Comparison of ENCODE assay signal across 27 cellular contexts in the genomic region with DNA sequence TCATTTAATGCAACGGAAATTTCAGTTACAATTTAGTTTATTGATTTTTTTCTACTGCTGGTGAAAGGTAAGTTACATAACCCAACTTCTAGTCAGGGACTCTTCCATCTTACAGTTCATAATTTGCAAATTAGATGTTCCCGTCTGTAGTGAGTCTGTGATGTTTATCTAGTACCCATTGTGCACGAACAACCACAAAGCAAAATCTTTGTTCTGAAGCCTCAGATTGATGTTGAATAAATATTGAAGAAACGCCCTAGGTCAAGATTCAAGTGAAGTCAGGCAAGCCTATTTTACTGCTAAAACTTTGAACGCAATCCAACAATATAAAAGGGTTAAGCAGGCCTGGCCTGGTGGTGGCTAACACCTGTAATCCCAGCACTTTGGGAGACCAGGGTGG. TPM values are rescaled to one million over a fixed set of nuclear protein-coding genes. Genes with fewer than 3 reads are reported as not detected.
DNase-seq lines count a peak whose midpoint lies in the region; ATAC-seq and TF ChIP-seq lines count a peak whose summit lies in the region.
"Had no signal": no experiment of that assay in that cellular context is flagged by ENCODE, and none has a peak within 500 bp of the region (broad histone marks: within the 10 kb centered on the region; RNA-seq: fewer than 3 reads in every experiment).

No MANE protein-coding gene starts in this region.

- POLR2A ChIA-PET in WTC11 (lab: Charles Lee) = no interaction called here
- POLR2A ChIA-PET in CD8-positive, alpha-beta T cell (lab: Charles Lee) = no interaction called here

- H3K4me3 Mint-ChIP-seq in WTC11 = no peak overlapping the region
- H3K4me3 Mint-ChIP-seq in CD8-positive, alpha-beta T cell = no peak overlapping the region
- H3K4me3 Mint-ChIP-seq: activated CD8-positive, alpha-beta memory T cell treated with anti-CD3 and anti-CD28 coated beads, Interleukin-2, amount 10 ng/mL, durations not matched to agents 7 days and 5 days; activated T-cell treated with anti-CD3 and anti-CD28 coated beads, Interleukin-2, amount 50 U/mL, for 4 hours; CD14-positive monocyte; nephron progenitor cell; stimulated activated naive B cell treated with anti-CD40 and anti-IgM and Interleukin-4, amounts not matched to agents 10 μg/mL and 1 μg/mL and 100 μg/mL, for 72 hours; T-cell had no signal

- CTCF ChIA-PET in WTC11 (lab: Charles Lee) = interaction anchor here (0.7 kb wide), 1 partner anchor 44 kb away, joined by 4 read pairs; no protein-coding TSS in a partner anchor
- CTCF ChIA-PET in CD8-positive, alpha-beta T cell (lab: Charles Lee) = no interaction called here

- peak; percentile 83 for DNase-seq in NCI-H2107 treated with DMSO at 0.1 percent for 48 hours (lab: John Stamatoyannopoulos, UW; ENCODE audit: unreplicated experiment)
- no peak for DNase-seq in NCI-H2107 (lab: John Stamatoyannopoulos, UW)
- peak; percentile 78 for DNase-seq in NCI-H526 treated with DMSO at 0.1 percent for 48 hours (lab: John Stamatoyannopoulos, UW)
- DNase-seq in WTC11 (ENCODE audit: low spot score) = no peak
- no peak for DNase-seq in body of pancreas
- no peak for DNase-seq in RPMI8226
- DNase-seq in CD8-positive, alpha-beta T cell = no peak
- DNase-seq in NOMO-1 treated with DMSO at 0.1 percent for 48 hours (lab: John Stamatoyannopoulos, UW; ENCODE audit: unreplicated experiment) = no peak
- DNase-seq: activated CD4-positive, alpha-beta T cell treated with anti-CD3 and anti-CD28 coated beads, Interleukin-2, amount 50 U/mL, for 1 hour; activated CD8-positive, alpha-beta memory T cell treated with anti-CD3 and anti-CD28 coated beads, Interleukin-2, amount 10 ng/mL, durations not matched to agents 7 days and 5 days; activated gamma-delta T cell treated with Interleukin-2 at 50 U/mL for 16 hours; activated T-cell treated with anti-CD3 and anti-CD28 coated beads, Interleukin-2, amount 50 U/mL, for 4 hours; colonic mucosa; effector CD4-positive, alpha-beta T cell; hypothalamus; KBM-7; NCI-H1105 treated with DMSO at 0.1 percent for 48 hours; nephron progenitor cell; stimulated activated CD4-positive, alpha-beta T cell treated with anti-CD3 and anti-CD28 coated beads, Interleukin-15, amount 100 ng/mL, for 24 hours; stimulated activated naive B cell treated with anti-CD40 and anti-IgM and Interleukin-4, amounts not matched to agents 10 μg/mL and 1 μg/mL and 100 μg/mL, for 72 hours; substantia nigra; T-cell; upper lobe of left lung had no signal

- H3K27ac Mint-ChIP-seq in WTC11 = no peak overlapping the region
- no peak overlapping the region for H3K27ac Mint-ChIP-seq in CD8-positive, alpha-beta T cell
- H3K27ac Mint-ChIP-seq: activated CD8-positive, alpha-beta memory T cell treated with anti-CD3 and anti-CD28 coated beads, Interleukin-2, amount 10 ng/mL, durations not matched to agents 7 days and 5 days; CD14-positive monocyte; nephron progenitor cell; T-cell had no signal

- H3K27me3 Mint-ChIP-seq in WTC11 (ENCODE audit: low read depth) = no peaks in the 10 kb centered on the region
- H3K27me3 Mint-ChIP-seq in CD8-positive, alpha-beta T cell (ENCODE audit: low read depth) = no peaks in the 10 kb centered on the region
- H3K27me3 Mint-ChIP-seq: activated CD8-positive, alpha-beta memory T cell treated with anti-CD3 and anti-CD28 coated beads, Interleukin-2, amount 10 ng/mL, durations not matched to agents 7 days and 5 days; stimulated activated naive B cell treated with anti-CD40 and anti-IgM and Interleukin-4, amounts not matched to agents 10 μg/mL and 1 μg/mL and 100 μg/mL, for 72 hours; T-cell had no signal

- H3K9me3 ChIP-seq in body of pancreas = no peaks in the 10 kb centered on the region
- no peaks in the 10 kb centered on the region for H3K9me3 ChIP-seq in CD8-positive, alpha-beta T cell (ENCODE audit: low read length)
- H3K9me3 ChIP-seq: colonic mucosa, upper lobe of left lung had no signal

- 56 to 59% methylated on average over 5 of the region's 5 CpGs for WGBS in body of pancreas, 2 donors

- ATAC-seq in WTC11 = peak; percentile 38
- no peak for ATAC-seq in body of pancreas
- no peak for ATAC-seq in CD8-positive, alpha-beta T cell
- ATAC-seq: activated CD8-positive, alpha-beta memory T cell treated with anti-CD3 and anti-CD28 coated beads, Interleukin-2, amount 10 ng/mL, durations not matched to agents 7 days and 5 days; activated T-cell treated with anti-CD3 and anti-CD28 coated beads, Interleukin-2, amount 50 U/mL, for 4 hours; left lobe of liver; stimulated activated naive B cell treated with anti-CD40 and anti-IgM and Interleukin-4, amounts not matched to agents 10 μg/mL and 1 μg/mL and 100 μg/mL, for 72 hours; T-cell had no signal

- H3K4me1 ChIP-seq in body of pancreas = no peaks in the 10 kb centered on the region
- H3K4me1 ChIP-seq in CD8-positive, alpha-beta T cell (ENCODE audit: insufficient read depth, low read length) = no peaks in the 10 kb centered on the region
- H3K4me1 ChIP-seq: upper lobe of left lung had no signal

- intact Hi-C loops in body of pancreas (cut with DNase I) = no loop called here
- intact Hi-C loops in CD8-positive, alpha-beta T cell (cut with DNase I, micrococcal nuclease) = no loop called here

- H3K4me3 ChIP-seq in body of pancreas = no peak overlapping the region
- no peak overlapping the region for H3K4me3 ChIP-seq in CD8-positive, alpha-beta T cell (ENCODE audit: low read depth, low read length)
- H3K4me3 ChIP-seq: colonic mucosa, SJSA1, upper lobe of left lung had no signal

- peaks cover 16% of the 10 kb centered on the region for H3K9me3 Mint-ChIP-seq in WTC11
- H3K9me3 Mint-ChIP-seq in CD8-positive, alpha-beta T cell = peaks cover 7% of the 10 kb centered on the region

- TF ChIP-seq CTCF in WTC11 (IDR thresholded peaks at IDR 0.05) = no peak
- no peak for TF ChIP-seq CTCF in body of pancreas (IDR thresholded peaks at IDR 0.05)
- no peak for TF ChIP-seq CTCF in CD8-positive, alpha-beta T cell (IDR thresholded peaks at IDR 0.05)

- TF ChIP-seq POLR2A in body of pancreas (IDR thresholded peaks at IDR 0.05) = no peak

- H3K4me1 Mint-ChIP-seq in WTC11 = peaks cover 68% of the 10 kb centered on the region
- H3K4me1 Mint-ChIP-seq in CD8-positive, alpha-beta T cell (ENCODE audit: low read depth) = no peaks in the 10 kb centered on the region
- H3K4me1 Mint-ChIP-seq: activated CD8-positive, alpha-beta memory T cell treated with anti-CD3 and anti-CD28 coated beads, Interleukin-2, amount 10 ng/mL, durations not matched to agents 7 days and 5 days; nephron progenitor cell; T-cell had no signal

- H3K27me3 ChIP-seq in body of pancreas = no peaks in the 10 kb centered on the region
- H3K27me3 ChIP-seq in CD8-positive, alpha-beta T cell (ENCODE audit: insufficient read depth, low read length) = no peaks in the 10 kb centered on the region
- H3K27me3 ChIP-seq: colonic mucosa, SJSA1, upper lobe of left lung had no signal

- H3K36me3 Mint-ChIP-seq in WTC11 = peaks cover 42% of the 10 kb centered on the region
- H3K36me3 Mint-ChIP-seq in CD8-positive, alpha-beta T cell = no peaks in the 10 kb centered on the region
- H3K36me3 Mint-ChIP-seq: activated CD8-positive, alpha-beta memory T cell treated with anti-CD3 and anti-CD28 coated beads, Interleukin-2, amount 10 ng/mL, durations not matched to agents 7 days and 5 days; T-cell had no signal

- no peaks in the 10 kb centered on the region for H3K36me3 ChIP-seq in body of pancreas (replicated peaks in 1 of 2; ENCODE audit: insufficient read depth in 1 of 2, low read depth in 2 of 2)
- H3K36me3 ChIP-seq in CD8-positive, alpha-beta T cell (ENCODE audit: insufficient read depth, low read length) = no peaks in the 10 kb centered on the region
- H3K36me3 ChIP-seq: colonic mucosa, upper lobe of left lung had no signal

- no peak overlapping the region for H3K27ac ChIP-seq in body of pancreas
- H3K27ac ChIP-seq in CD8-positive, alpha-beta T cell (ENCODE audit: low read depth, low read length) = no peak overlapping the region
- H3K27ac ChIP-seq: colonic mucosa, epithelial cell of prostate, SJSA1, upper lobe of left lung had no signal

TF ChIP-seq in WTC11, 78 proteins besides CTCF, POLR2A, EP300 and RAD21 (continues in another document):
- TF ChIP-seq GTF2I (CRISPR knock-in tag; conservative IDR thresholded peaks at IDR 0.05) = no peak
- TF ChIP-seq EMX1 (CRISPR knock-in tag; IDR thresholded peaks at IDR 0.05) = no peak
- TF ChIP-seq SMAD4 (CRISPR knock-in tag; IDR thresholded peaks at IDR 0.05) = no peak
- TF ChIP-seq, protein P1, sequence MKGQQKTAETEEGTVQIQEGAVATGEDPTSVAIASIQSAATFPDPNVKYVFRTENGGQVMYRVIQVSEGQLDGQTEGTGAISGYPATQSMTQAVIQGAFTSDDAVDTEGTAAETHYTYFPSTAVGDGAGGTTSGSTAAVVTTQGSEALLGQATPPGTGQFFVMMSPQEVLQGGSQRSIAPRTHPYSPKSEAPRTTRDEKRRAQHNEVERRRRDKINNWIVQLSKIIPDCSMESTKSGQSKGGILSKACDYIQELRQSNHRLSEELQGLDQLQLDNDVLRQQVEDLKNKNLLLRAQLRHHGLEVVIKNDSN (CRISPR knock-in tag; IDR thresholded peaks at IDR 0.05) = no peak
- TF ChIP-seq GABPB1 (CRISPR knock-in tag; IDR thresholded peaks at IDR 0.05) = no peak
- TF ChIP-seq, protein P2, sequence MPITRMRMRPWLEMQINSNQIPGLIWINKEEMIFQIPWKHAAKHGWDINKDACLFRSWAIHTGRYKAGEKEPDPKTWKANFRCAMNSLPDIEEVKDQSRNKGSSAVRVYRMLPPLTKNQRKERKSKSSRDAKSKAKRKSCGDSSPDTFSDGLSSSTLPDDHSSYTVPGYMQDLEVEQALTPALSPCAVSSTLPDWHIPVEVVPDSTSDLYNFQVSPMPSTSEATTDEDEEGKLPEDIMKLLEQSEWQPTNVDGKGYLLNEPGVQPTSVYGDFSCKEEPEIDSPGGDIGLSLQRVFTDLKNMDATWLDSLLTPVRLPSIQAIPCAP (CRISPR knock-in tag; IDR thresholded peaks at IDR 0.05) = no peak
- TF ChIP-seq, protein P3, sequence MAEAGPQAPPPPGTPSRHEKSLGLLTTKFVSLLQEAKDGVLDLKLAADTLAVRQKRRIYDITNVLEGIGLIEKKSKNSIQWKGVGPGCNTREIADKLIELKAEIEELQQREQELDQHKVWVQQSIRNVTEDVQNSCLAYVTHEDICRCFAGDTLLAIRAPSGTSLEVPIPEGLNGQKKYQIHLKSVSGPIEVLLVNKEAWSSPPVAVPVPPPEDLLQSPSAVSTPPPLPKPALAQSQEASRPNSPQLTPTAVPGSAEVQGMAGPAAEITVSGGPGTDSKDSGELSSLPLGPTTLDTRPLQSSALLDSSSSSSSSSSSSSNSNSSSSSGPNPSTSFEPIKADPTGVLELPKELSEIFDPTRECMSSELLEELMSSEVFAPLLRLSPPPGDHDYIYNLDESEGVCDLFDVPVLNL (CRISPR knock-in tag; IDR thresholded peaks at IDR 0.05; ENCODE audit: borderline replicate concordance, low read depth) = no peak

RNA-seq across cellular contexts. Expression of a gene that starts 43.1 kb away (rescaled TPM):
- total RNA-seq in WTC11 (2021) (108 to 123 TPM (median 119 TPM) in 3 replicates), body of pancreas (1 to 10 TPM; 4.0 to 4.7 TPM)
- total RNA-seq in CD8-positive, alpha-beta T cell = under 1 TPM; 0.22 to 0.43 TPM

Comparison
In these comparisons a context has a peak if more than half of its experiments do, and no peak if none do; other contexts are left out.
1. DNase-seq: peak in NCI-H2107 treated with DMSO at 0.1 percent for 48 hours (single experiment) and NCI-H526 treated with DMSO at 0.1 percent for 48 hours (single experiment); none in NCI-H2107 (single experiment), WTC11 (single experiment), body of pancreas (0 of 4), RPMI8226 (single experiment), CD8-positive, alpha-beta T cell (0 of 7) and NOMO-1 treated with DMSO at 0.1 percent for 48 hours (single experiment).
2. RNA of a gene that starts 43.1 kb away (total RNA-seq): 108 to 123 TPM in WTC11; 4.0 to 4.7 TPM in body of pancreas and 0.22 to 0.43 TPM in CD8-positive, alpha-beta T cell; every median in the first group is over 10 times any median in the second.